In genomic region chr20:60823001-60823649, GRCh38 we compare ENCODE assay signal across 19 cellular contexts.
DNase-seq lines count a peak whose midpoint lies in the region; ATAC-seq and TF ChIP-seq lines count a peak whose summit lies in the region.
"Had no signal": no experiment of that assay in that cellular context is flagged by ENCODE, and none has a peak within 500 bp of the region (broad histone marks: within the 10 kb centered on the region; RNA-seq: fewer than 3 reads in every experiment).

No MANE protein-coding gene starts in this region.

- H3K4me2 ChIP-seq in mesenchymal stem cell (ENCODE audit: low read length, poor library complexity, severe bottlenecking): no peak overlapping the region
- H3K4me2 ChIP-seq: A549 had no signal

- no peak overlapping the region for H2BK15ac ChIP-seq in mesenchymal stem cell (ENCODE audit: low read depth, poor library complexity, severe bottlenecking)

- H4K8ac ChIP-seq in mesenchymal stem cell (ENCODE audit: low read length): no peak overlapping the region

- no peak for TF ChIP-seq POLR2A in testis (IDR thresholded peaks at IDR 0.05)

- no peak overlapping the region for H3K27ac ChIP-seq in A673 (ENCODE audit: low read depth, low read length, poor library complexity, severe bottlenecking)
- no peak overlapping the region for H3K27ac ChIP-seq in mesenchymal stem cell (ENCODE audit: low read length, poor library complexity, severe bottlenecking)
- H3K27ac ChIP-seq in testis: no peak overlapping the region
- H3K27ac ChIP-seq: A549 had no signal

- no peak overlapping the region for H3K14ac ChIP-seq in mesenchymal stem cell (ENCODE audit: low read length in 2 of 2)

- no peak overlapping the region for H3K4ac ChIP-seq in mesenchymal stem cell (ENCODE audit: low read depth in 1 of 2, low read length in 2 of 2)

- intact Hi-C loops in A673 (cut with micrococcal nuclease; ENCODE audit: unreplicated experiment): no loop called here
- intact Hi-C loops in sciatic nerve (cut with DNase I): no loop called here
- intact Hi-C loops in testis (cut with DNase I; ENCODE audit: low total_unique reads): no loop called here

- CTCF ChIA-PET in A673 (lab: Charles Lee): no interaction called here

- no peaks in the 10 kb centered on the region for H3K4me1 ChIP-seq in A673 (ENCODE audit: insufficient read depth, low read length, poor library complexity, severe bottlenecking)
- H3K4me1 ChIP-seq in mesenchymal stem cell (ENCODE audit: control insufficient read depth, insufficient read depth, low read depth, low read length): no peaks in the 10 kb centered on the region
- no peaks in the 10 kb centered on the region for H3K4me1 ChIP-seq in testis
- H3K4me1 ChIP-seq: A549, HAP-1 had no signal

- H2AFZ ChIP-seq in mesenchymal stem cell (ENCODE audit: low read depth, low read length): no peak overlapping the region

- H3K9ac ChIP-seq in mesenchymal stem cell (ENCODE audit: low read length): peak overlapping the region; percentile 12

- H3K4me3 ChIP-seq in A673 (ENCODE audit: low read depth, low read length, poor library complexity, severe bottlenecking) (no peak overlapping the region), mesenchymal stem cell (ENCODE audit: insufficient read depth in 1 of 2, low read depth in 1 of 2, low read length in 2 of 2) (no peak overlapping the region), testis (no peak overlapping the region)
- H3K4me3 ChIP-seq: A549, HAP-1 had no signal

- H4K91ac ChIP-seq in mesenchymal stem cell (ENCODE audit: low read length): no peak overlapping the region

- peak; percentile 3 for DNase-seq in A673 (ENCODE audit: low spot score)
- no peak for DNase-seq in mesenchymal stem cell
- DNase-seq in sciatic nerve (ENCODE audit: low spot score): no peak
- DNase-seq in testis: peak; percentile 56
- no peak for DNase-seq in NCI-H1436 treated with DMSO at 0.1 percent for 48 hours (lab: John Stamatoyannopoulos, UW)
- DNase-seq: 8988T; C1 segment of cervical spinal cord; Calu3; CD4-positive, alpha-beta memory T cell; COR-L47; DMS53; DMS79 treated with DMSO at 0.1 percent for 48 hours; GF-D8; GOT3; HFFc6 had no signal

- no peaks in the 10 kb centered on the region for H3K79me1 ChIP-seq in mesenchymal stem cell (replicated peaks; ENCODE audit: low read length, poor library complexity, severe bottlenecking)

- H3K9me3 ChIP-seq in A673 (ENCODE audit: low read depth, low read length, poor library complexity, severe bottlenecking): no peaks in the 10 kb centered on the region
- H3K9me3 ChIP-seq in mesenchymal stem cell (ENCODE audit: control insufficient read depth, low read length): peaks cover 9% of the 10 kb centered on the region
- H3K9me3 ChIP-seq in testis: no peaks in the 10 kb centered on the region
- H3K9me3 ChIP-seq: HAP-1 had no signal

- no peak overlapping the region for H2AK5ac ChIP-seq in mesenchymal stem cell (ENCODE audit: low read length, severe bottlenecking)

- TF ChIP-seq CTCF in A673 (conservative IDR thresholded peaks at IDR 0.05; ENCODE audit: low read depth, low read length) (no peak), testis (IDR thresholded peaks at IDR 0.05) (no peak)

- peaks cover 3% of the 10 kb centered on the region for H3K27me3 ChIP-seq in A673 (replicated peaks; ENCODE audit: insufficient read depth, low read depth, low read length, poor library complexity)
- peaks cover 0 to 12% of the 10 kb centered on the region in 2 experiments for H3K27me3 ChIP-seq in mesenchymal stem cell (ENCODE audit: control insufficient read depth in 1 of 2, insufficient read depth in 1 of 2, low read length in 2 of 2)
- no peaks in the 10 kb centered on the region for H3K27me3 ChIP-seq in testis

- peak; percentile 90 for ATAC-seq in sciatic nerve
- no peak for ATAC-seq in HG02623 (IDR thresholded peaks at IDR 0.05; ENCODE audit: unreplicated experiment)
- ATAC-seq in GM21576 (IDR thresholded peaks at IDR 0.05; ENCODE audit: unreplicated experiment): no peak
- ATAC-seq: A549 had no signal

- no peak overlapping the region for H3K18ac ChIP-seq in mesenchymal stem cell (ENCODE audit: low read depth in 1 of 2, low read length in 2 of 2)

- no peak overlapping the region for H2BK5ac ChIP-seq in mesenchymal stem cell (ENCODE audit: low read depth, low read length, poor library complexity, severe bottlenecking)

- POLR2A ChIA-PET in A673 (lab: Charles Lee; ENCODE audit: low non-redundant PET): no interaction called here

- H2BK120ac ChIP-seq in mesenchymal stem cell (ENCODE audit: low read depth, low read length): no peak overlapping the region

- H3K23ac ChIP-seq in mesenchymal stem cell (ENCODE audit: low read length in 2 of 2): no peak overlapping the region

- H3K36me3 ChIP-seq in A673 (ENCODE audit: insufficient read depth, low read length, poor library complexity, severe bottlenecking) (no peaks in the 10 kb centered on the region), mesenchymal stem cell (ENCODE audit: control insufficient read depth in 1 of 2, insufficient read depth in 2 of 2, low read depth in 1 of 2, low read length in 2 of 2) (no peaks in the 10 kb centered on the region), testis (ENCODE audit: low read depth, missing control alignments) (no peaks in the 10 kb centered on the region)
- H3K36me3 ChIP-seq: HAP-1 had no signal

- 83% methylated on average over 9 of the region's 9 CpGs for WGBS in mesenchymal stem cell
- WGBS in testis, 2 donors: 43 to 49% methylated on average over 9 of the region's 9 CpGs

- no peak overlapping the region for H2BK12ac ChIP-seq in mesenchymal stem cell (ENCODE audit: low read length in 2 of 2)

- no TSS peak for BruUV-seq in A673 (replicated peaks; lab: Mats Ljungman, UMichigan)

Comparison
In these comparisons a context has a peak if more than half of its experiments do, and no peak if none do; other contexts are left out.
1. DNase-seq: peak in A673 (single experiment) and testis (single experiment); none in mesenchymal stem cell (single experiment), sciatic nerve (single experiment) and NCI-H1436 treated with DMSO at 0.1 percent for 48 hours (single experiment).